Comparison of ENCODE assay signal across 8 cellular contexts in genomic region chr14:50311974-50312733, GRCh38. TPM values are rescaled to one million over a fixed set of nuclear protein-coding genes. Genes with fewer than 3 reads are reported as not detected.
DNase-seq lines count a peak whose midpoint lies in the region; ATAC-seq and TF ChIP-seq lines count a peak whose summit lies in the region.

A gene with protein sequence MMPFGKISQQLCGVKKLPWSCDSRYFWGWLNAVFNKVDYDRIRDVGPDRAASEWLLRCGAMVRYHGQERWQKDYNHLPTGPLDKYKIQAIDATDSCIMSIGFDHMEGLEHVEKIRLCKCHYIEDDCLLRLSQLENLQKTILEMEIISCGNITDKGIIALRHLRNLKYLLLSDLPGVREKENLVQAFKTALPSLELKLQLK (plus strand): TSS chr14:50312324. CDS start chr14:50321488, 9,164 bp downstream.
TSS of gene L2HGDH (minus strand) at chr14:50312229. CDS start at chr14:50312150, 79 bp downstream.

- intact Hi-C loops in IMR-90 (cut with micrococcal nuclease), result no loop called here

- H2BK5ac ChIP-seq in IMR-90 (ENCODE audit: low read depth, low read length, poor library complexity, severe bottlenecking), result peak within 1 kb of the TSS; percentile 96

- dilution Hi-C loops in IMR-90 (cut with HindIII; ENCODE audit: low sequenced_read_pairs, unreplicated experiment), result no loop called here

- DNase-seq in DMS114 treated with DMSO at 0.1 percent for 48 hours (lab: John Stamatoyannopoulos, UW; ENCODE audit: unreplicated experiment) (peak; percentile 83), IMR-90 (peak; percentile 84), OCI-M2 (lab: John Stamatoyannopoulos, UW; ENCODE audit: unreplicated experiment) (peak; percentile 94), activated T-cell treated with anti-CD3 and anti-CD28 coated beads for 4 hours (peak; percentile 82), epithelial cell of proximal tubule (ENCODE audit: low read depth) (no peak)
- DNase-seq in stimulated activated CD8-positive, alpha-beta memory T cell treated with anti-CD3 and anti-CD28 coated beads, Interleukin-7, amount 100 ng/mL, for 1 hour (ENCODE audit: low read depth in 2 of 2), result peak; percentile 72 to 73

- TF ChIP-seq RAD21 in IMR-90 (IDR thresholded peaks at IDR 0.05; ENCODE audit: low read length), result no peak

- H3K9ac ChIP-seq in IMR-90 (ENCODE audit: low read depth, low read length) (peak within 1 kb of the TSS; percentile 92), mucosa of stomach (ENCODE audit: low read length) (peak within 1 kb of the TSS; percentile 87)

- H3K4ac ChIP-seq in IMR-90 (ENCODE audit: low read depth, low read length), result peak within 1 kb of the TSS; percentile 97

- H3K36me3 ChIP-seq in IMR-90 (ENCODE audit: control insufficient read depth, insufficient read depth, low read length), result no peaks in the 10 kb centered on the region
- H3K36me3 ChIP-seq in mucosa of stomach (ENCODE audit: control insufficient read depth, insufficient read depth, low read length), result no peaks in the 10 kb centered on the region

- peak within 1 kb of the TSS; percentile 82; the same call in 1 of the 3 replicates for H2BK15ac ChIP-seq in IMR-90 (ENCODE audit: low read depth, low read length)

- H3K9me1 ChIP-seq in IMR-90 (ENCODE audit: insufficient read depth, low read length), result peaks cover 3% of the 10 kb centered on the region

- H2BK20ac ChIP-seq in IMR-90 (ENCODE audit: low read depth, low read length), result 0 out of 2 replicates have a peak within 1 kb of the TSS, but pooled peaks have one; percentile 65

- peak within 1 kb of the TSS; percentile 94 for H3K14ac ChIP-seq in IMR-90 (replicated peaks; ENCODE audit: low read depth, low read length)

- POLR2A ChIA-PET in IMR-90 (lab: Charles Lee; ENCODE audit: unreplicated experiment), result interaction anchor here (0.5 to 0.8 kb wide), 10 partner anchors 17 to 472 kb away, joined by 3 to 6 read pairs (median 3); partner anchors contain the start of genes ATL1 and SOS2

- H3K4me3 ChIP-seq in IMR-90 (ENCODE audit: insufficient read depth, low read depth, low read length) (peak within 1 kb of the TSS; percentile 76), epithelial cell of proximal tubule (ENCODE audit: low read depth, low read length) (peak within 1 kb of the TSS; percentile 81), mucosa of stomach (ENCODE audit: low read length) (peak within 1 kb of the TSS; percentile 96)

- peak within 1 kb of the TSS; percentile 99 for H3K27ac ChIP-seq in IMR-90 (ENCODE audit: insufficient read depth, low read length)

- peak within 1 kb of the TSS; percentile 99 for H3K4me2 ChIP-seq in IMR-90 (ENCODE audit: low read depth, low read length)

- H4K5ac ChIP-seq in IMR-90 (ENCODE audit: low read depth, low read length), result peak within 1 kb of the TSS; percentile 96

- H2AK9ac ChIP-seq in IMR-90 (replicated peaks; ENCODE audit: low read depth, low read length, poor library complexity), result peak within 1 kb of the TSS; percentile 84

- no peak within 1 kb of the TSS; the same call in none of the 2 replicates for H2AK5ac ChIP-seq in IMR-90 (ENCODE audit: low read depth, low read length)

- peak within 1 kb of the TSS; percentile 92 for H2BK120ac ChIP-seq in IMR-90 (ENCODE audit: low read depth, low read length)

- peak within 1 kb of the TSS; percentile 93 for H3K18ac ChIP-seq in IMR-90 (ENCODE audit: low read depth, low read length)

- H3K56ac ChIP-seq in IMR-90 (ENCODE audit: extremely low read depth, insufficient read depth, low read length), result peak within 1 kb of the TSS; percentile 76; the same call in 1 of the 2 replicates

- peaks cover 15 to 38% of the 10 kb centered on the region in 2 experiments for H3K79me1 ChIP-seq in IMR-90 (ENCODE audit: low read depth in 1 of 2, low read length in 2 of 2)

- H3K4me1 ChIP-seq in IMR-90 (ENCODE audit: control insufficient read depth, insufficient read depth, low read length) (peaks cover 4% of the 10 kb centered on the region), mucosa of stomach (ENCODE audit: control insufficient read depth, insufficient read depth, low read length) (peaks cover 6% of the 10 kb centered on the region)

- H4K91ac ChIP-seq in IMR-90 (ENCODE audit: insufficient read depth, low read depth, low read length), result peak within 1 kb of the TSS; percentile 91

- no peak for TF ChIP-seq CTCF in IMR-90 (conservative IDR thresholded peaks at IDR 0.05; ENCODE audit: low read depth, low read length)
- TF ChIP-seq CTCF in epithelial cell of proximal tubule (conservative IDR thresholded peaks at IDR 0.05; ENCODE audit: low read depth, low read length), result no peak

- H2AFZ ChIP-seq in IMR-90 (replicated peaks; ENCODE audit: low read length, poor library complexity), result peak within 1 kb of the TSS; percentile 99

- H3K23ac ChIP-seq in IMR-90 (ENCODE audit: low read depth, low read length), result peak within 1 kb of the TSS; percentile 93

- H3K27me3 ChIP-seq in IMR-90 (ENCODE audit: control insufficient read depth, insufficient read depth, low read length) (no peaks in the 10 kb centered on the region), mucosa of stomach (ENCODE audit: control insufficient read depth, insufficient read depth, low read length) (no peaks in the 10 kb centered on the region)

- ATAC-seq in GM21529 (IDR thresholded peaks at IDR 0.05; ENCODE audit: unreplicated experiment) (peak; percentile 91), IMR-90 (ENCODE audit: low read depth) (peak; percentile 99)

- peak; percentile 74 for TF ChIP-seq POLR2A in IMR-90 (IDR thresholded peaks at IDR 0.05; ENCODE audit: low read depth, low read length)

- CTCF ChIA-PET in IMR-90 (lab: Yijun Ruan, JAX), result interaction anchor here (0.6 to 1.8 kb wide), 2 partner anchors 16 to 565 kb away, joined by 3 to 4 read pairs; no protein-coding TSS in a partner anchor

- in situ Hi-C loops in IMR-90 (cut with MboI; ENCODE audit: low sequenced_read_pairs), result no loop called here

- BruUV-seq in IMR-90 (replicated peaks; lab: Mats Ljungman, UMichigan), result no TSS peak

- H3K9me3 ChIP-seq in IMR-90 (ENCODE audit: control insufficient read depth, insufficient read depth, low read length), result no peaks in the 10 kb centered on the region
- no peaks in the 10 kb centered on the region for H3K9me3 ChIP-seq in mucosa of stomach (ENCODE audit: control insufficient read depth, low read length)

- WGBS in IMR-90 (ENCODE audit: extremely low coverage in 2 of 2, insufficient read length in 1 of 2), 2 experiments, result 0% methylated on average over 6 of the region's 83 CpGs; no CpG with 5 or more reads in 1 of the 2 experiments

- peak within 1 kb of the TSS; percentile 79 to 98 for H4K8ac ChIP-seq in IMR-90 (ENCODE audit: low read depth in 2 of 2, low read length in 2 of 2)

- no peaks in the 10 kb centered on the region for H4K20me1 ChIP-seq in IMR-90 (ENCODE audit: insufficient read depth, low read length)

TF ChIP-seq in IMR-90, 13 proteins besides CTCF, POLR2A, EP300 and RAD21:
- TF ChIP-seq NFE2L2 (IDR thresholded peaks at IDR 0.05; ENCODE audit: low read depth, low read length), result no peak
- no peak for TF ChIP-seq MAFK (IDR thresholded peaks at IDR 0.05; ENCODE audit: low read depth, low read length)
- TF ChIP-seq MAZ (IDR thresholded peaks at IDR 0.05; ENCODE audit: borderline replicate concordance, low read depth, low read length), result peak; percentile 59; the same call in 1 of the 2 replicates
- TF ChIP-seq, protein P1, sequence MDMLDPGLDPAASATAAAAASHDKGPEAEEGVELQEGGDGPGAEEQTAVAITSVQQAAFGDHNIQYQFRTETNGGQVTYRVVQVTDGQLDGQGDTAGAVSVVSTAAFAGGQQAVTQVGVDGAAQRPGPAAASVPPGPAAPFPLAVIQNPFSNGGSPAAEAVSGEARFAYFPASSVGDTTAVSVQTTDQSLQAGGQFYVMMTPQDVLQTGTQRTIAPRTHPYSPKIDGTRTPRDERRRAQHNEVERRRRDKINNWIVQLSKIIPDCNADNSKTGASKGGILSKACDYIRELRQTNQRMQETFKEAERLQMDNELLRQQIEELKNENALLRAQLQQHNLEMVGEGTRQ (IDR thresholded peaks at IDR 0.05; ENCODE audit: low read depth, low read length), result peak; percentile 90
- TF ChIP-seq MXI1 (IDR thresholded peaks at IDR 0.05; ENCODE audit: borderline replicate concordance, low read depth, low read length), result peak; percentile 14
- no peak for TF ChIP-seq ELK1 (IDR thresholded peaks at IDR 0.05; ENCODE audit: borderline replicate concordance, low read depth, low read length)
- no peak for TF ChIP-seq CEBPB (IDR thresholded peaks at IDR 0.05; ENCODE audit: low read depth, low read length)
- TF ChIP-seq SMC3 (IDR thresholded peaks at IDR 0.05; ENCODE audit: low read depth, low read length), result no peak
- no peak for TF ChIP-seq FOS (IDR thresholded peaks at IDR 0.05; ENCODE audit: low read depth, low read length)
- no peak for TF ChIP-seq CHD1 (IDR thresholded peaks at IDR 0.05; ENCODE audit: low read depth, low read length)
- no peak for TF ChIP-seq BHLHE40 (IDR thresholded peaks at IDR 0.05; ENCODE audit: low read depth, low read length)
- TF ChIP-seq RFX5 (IDR thresholded peaks at IDR 0.05; ENCODE audit: low read depth, low read length), result no peak

RNA-seq across cellular contexts. Expression of the first gene that starts in this region (rescaled TPM):
- total RNA-seq in IMR-90 (2012; rRNA removed) (3.9 and 5.0 TPM in 2 replicates), epithelial cell of proximal tubule (5.4 and 9.5 TPM in 2 replicates)
- 6.1 and 7.8 TPM in 2 replicates for polyA plus RNA-seq in IMR-90 (2012; rRNA removed)
- 2.2 and 9.5 TPM in 2 replicates for polyA plus RNA-seq in IMR-90 (2012; cell fraction: cytosol; rRNA removed)
- 6.2 and 11.8 TPM in 2 replicates for polyA plus RNA-seq in IMR-90 (2012; cell fraction: nucleus; rRNA removed; ENCODE audit: low replicate concordance)

RNA-seq across cellular contexts. Expression of gene L2HGDH, which starts in this region (rescaled TPM):
- total RNA-seq in IMR-90 (2012; rRNA removed) (3.8 and 5.0 TPM in 2 replicates), epithelial cell of proximal tubule (4.0 and 6.1 TPM in 2 replicates)
- polyA plus RNA-seq in IMR-90 (2012; rRNA removed), result 2.8 and 3.1 TPM in 2 replicates
- 1.5 and 2.3 TPM in 2 replicates for polyA plus RNA-seq in IMR-90 (2012; cell fraction: cytosol; rRNA removed)
- 0.87 and 2.4 TPM in 2 replicates for polyA plus RNA-seq in IMR-90 (2012; cell fraction: nucleus; rRNA removed; ENCODE audit: low replicate concordance)
